In the genomic region with DNA sequence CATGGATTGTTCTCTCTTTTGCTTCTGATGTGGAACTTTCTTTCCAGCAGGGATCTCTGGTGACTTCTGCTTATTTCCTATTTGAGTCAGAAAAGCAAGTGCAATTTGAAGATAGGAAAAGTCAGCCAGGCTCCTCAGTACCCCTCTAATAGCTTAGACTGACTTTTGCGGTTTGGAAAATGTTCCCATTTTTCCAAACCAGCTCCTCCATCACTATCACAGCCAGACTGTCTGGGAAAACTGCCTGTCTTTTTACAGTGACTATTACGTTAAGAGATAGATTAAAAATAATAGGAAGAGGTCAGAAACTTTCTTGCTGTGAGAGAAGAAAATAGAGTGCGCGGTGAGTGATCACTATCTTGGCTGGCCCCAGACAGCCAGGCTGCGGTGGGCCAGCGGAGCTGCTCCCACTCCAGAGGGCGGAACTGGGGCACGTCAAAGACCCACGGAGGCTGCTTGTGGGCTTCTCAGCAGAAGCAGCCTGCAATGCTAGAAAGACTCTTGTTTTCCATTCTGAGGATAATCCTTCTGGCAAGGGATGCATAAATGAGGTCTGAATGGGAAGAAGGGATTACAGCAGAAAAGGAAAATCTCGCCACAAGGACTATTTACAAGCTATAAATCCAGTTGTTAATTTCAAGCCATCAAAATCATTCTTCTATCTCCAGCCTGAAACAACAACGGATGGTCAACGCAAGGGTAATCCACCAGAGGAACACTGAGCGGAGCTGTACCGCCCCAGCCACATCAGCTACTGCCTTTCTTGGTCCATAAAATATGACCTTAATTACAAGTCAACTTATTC, we compare ENCODE assay signal across 25 cellular contexts.
"Had no signal": no experiment of that assay in that cellular context is flagged by ENCODE, and none has a peak within 500 bp of the region (broad histone marks: within the 10 kb centered on the region; RNA-seq: fewer than 3 reads in every experiment).

No MANE protein-coding gene starts in this region.

- H3K4me3 ChIP-seq: mucosa of descending colon, thoracic aorta, upper lobe of right lung had no signal

- DNase-seq: activated CD4-positive, alpha-beta T cell treated with anti-CD3 and anti-CD28 coated beads, Interleukin-2, amount 10 ng/mL, durations not matched to agents 7 days and 5 days; activated CD4-positive, CD25-positive, alpha-beta regulatory T cell treated with anti-CD3 and anti-CD28 coated beads, Interleukin-2, amount 50 U/mL, for 72 hours; activated CD8-positive, alpha-beta T cell treated with anti-CD3 and anti-CD28 coated beads for 36 hours; activated gamma-delta T cell; activated naive CD4-positive, alpha-beta T cell treated with anti-CD3 and anti-CD28 coated beads, Interleukin-2, amount 50 U/mL, for 16 hours; aorta; brain microvascular endothelial cell; caudate nucleus; dermis blood vessel endothelial cell; effector CD8-positive, alpha-beta T cell; erythroblast; glutamatergic neuron; hippocampal formation; kidney glomerular epithelial cell; mucosa of descending colon; retina; stimulated activated CD4-positive, alpha-beta T cell treated with anti-CD3 and anti-CD28 coated beads, Interleukin-4, amount 100 ng/mL, for 24 hours; stimulated activated naive CD4-positive, alpha-beta T cell treated with Interleukin-2 at 50 U/mL for 16 hours; T-cell; upper lobe of right lung; WERI-Rb-1 had no signal

- H3K27ac Mint-ChIP-seq: activated CD4-positive, alpha-beta T cell treated with anti-CD3 and anti-CD28 coated beads, Interleukin-2, amount 10 ng/mL, durations not matched to agents 7 days and 5 days; activated CD8-positive, alpha-beta T cell treated with anti-CD3 and anti-CD28 coated beads for 36 hours; activated T-helper 1 cell treated with anti-CD3 and anti-CD28 coated beads, Interleukin-12 subunit alpha, Interleukin-12 subunit beta, Interleukin-2, Interleukin-4 antibody, amounts not matched to agents 30 ng/mL and 10 ng/mL and 1 ng/mL, durations not matched to agents 14 hours and 24 hours and 36 hours; T-cell; T-helper 2 cell treated with Interferon-gamma antibody and Interleukin-4, amounts not matched to agents 5 μg/mL and 100 μg/mL, for 36 hours had no signal

- H3K27ac ChIP-seq: brain microvascular endothelial cell, thoracic aorta, upper lobe of right lung, WERI-Rb-1 had no signal

- H3K36me3 Mint-ChIP-seq: T-cell had no signal

- H3K9me3 Mint-ChIP-seq: activated CD4-positive, alpha-beta T cell treated with anti-CD3 and anti-CD28 coated beads, Interleukin-2, amount 10 ng/mL, durations not matched to agents 7 days and 5 days; activated CD8-positive, alpha-beta T cell treated with anti-CD3 and anti-CD28 coated beads for 36 hours; activated T-helper 1 cell treated with anti-CD3 and anti-CD28 coated beads, Interleukin-12 subunit alpha, Interleukin-12 subunit beta, Interleukin-2, Interleukin-4 antibody, amounts not matched to agents 30 ng/mL and 10 ng/mL and 1 ng/mL, durations not matched to agents 14 hours and 24 hours and 36 hours; neural crest cell; T-cell; T-helper 2 cell treated with Interferon-gamma antibody and Interleukin-4, amounts not matched to agents 5 μg/mL and 100 μg/mL, for 36 hours had no signal

- H3K4me1 Mint-ChIP-seq: activated CD4-positive, alpha-beta T cell treated with anti-CD3 and anti-CD28 coated beads, Interleukin-2, amount 10 ng/mL, durations not matched to agents 7 days and 5 days; T-cell had no signal

- H3K27me3 Mint-ChIP-seq: activated CD4-positive, alpha-beta T cell treated with anti-CD3 and anti-CD28 coated beads, Interleukin-2, amount 10 ng/mL, durations not matched to agents 7 days and 5 days had no signal

- ATAC-seq: activated CD8-positive, alpha-beta T cell treated with anti-CD3 and anti-CD28 coated beads for 36 hours; mucosa of descending colon; T-cell; upper lobe of right lung had no signal

- H3K4me3 Mint-ChIP-seq: activated CD4-positive, alpha-beta T cell treated with anti-CD3 and anti-CD28 coated beads, Interleukin-2, amount 10 ng/mL, durations not matched to agents 7 days and 5 days; activated CD8-positive, alpha-beta T cell treated with anti-CD3 and anti-CD28 coated beads for 36 hours; activated T-helper 1 cell treated with anti-CD3 and anti-CD28 coated beads, Interleukin-12 subunit alpha, Interleukin-12 subunit beta, Interleukin-2, Interleukin-4 antibody, amounts not matched to agents 30 ng/mL and 10 ng/mL and 1 ng/mL, durations not matched to agents 14 hours and 24 hours and 36 hours; neural crest cell; T-cell; T-helper 2 cell treated with Interferon-gamma antibody and Interleukin-4, amounts not matched to agents 5 μg/mL and 100 μg/mL, for 36 hours had no signal
